19 cellular contexts compared by ENCODE assay signal in genomic region chr9:135230817-135231520, GRCh38.
DNase-seq lines count a peak whose midpoint lies in the region; ATAC-seq and TF ChIP-seq lines count a peak whose summit lies in the region.
"Had no signal": no experiment of that assay in that cellular context is flagged by ENCODE, and none has a peak within 500 bp of the region (broad histone marks: within the 10 kb centered on the region; RNA-seq: fewer than 3 reads in every experiment).

No MANE protein-coding gene starts in this region.

- no peaks in the 10 kb centered on the region for H3K4me1 ChIP-seq in left ventricle myocardium inferior
- no peaks in the 10 kb centered on the region for H3K4me1 ChIP-seq in right cardiac atrium (ENCODE audit: control insufficient read depth, insufficient read depth, low read length)
- no peaks in the 10 kb centered on the region for H3K4me1 ChIP-seq in osteoblast (ENCODE audit: insufficient read depth, low read length)
- no peaks in the 10 kb centered on the region for H3K4me1 ChIP-seq in aorta (ENCODE audit: control insufficient read depth in 1 of 2, insufficient read depth in 2 of 2, low read length in 2 of 2)
- H3K4me1 ChIP-seq: SJSA1 had no signal

- H4K20me1 ChIP-seq in osteoblast (ENCODE audit: insufficient read depth, low read length) = no peaks in the 10 kb centered on the region
- H4K20me1 ChIP-seq: BLaER1 had no signal

- H3K9me3 ChIP-seq in left ventricle myocardium inferior (replicated peaks) (peaks cover 17% of the 10 kb centered on the region), right cardiac atrium (ENCODE audit: control insufficient read depth, low read length) (no peaks in the 10 kb centered on the region), osteoblast (ENCODE audit: low read depth, low read length) (no peaks in the 10 kb centered on the region), aorta (ENCODE audit: control insufficient read depth, low read length) (no peaks in the 10 kb centered on the region)
- H3K9me3 ChIP-seq: SJSA1 had no signal

- ATAC-seq in right cardiac atrium = no peak
- ATAC-seq in aorta (ENCODE audit: low FRiP score) = no peak

- H2AFZ ChIP-seq in osteoblast (ENCODE audit: low read length) = no peak overlapping the region

- H3K27me3 ChIP-seq in left ventricle myocardium inferior (ENCODE audit: low read depth) = peaks cover 78% of the 10 kb centered on the region
- H3K27me3 ChIP-seq in right cardiac atrium (ENCODE audit: control insufficient read depth, insufficient read depth) = no peaks in the 10 kb centered on the region
- H3K27me3 ChIP-seq in osteoblast (ENCODE audit: insufficient read depth, low read length) = no peaks in the 10 kb centered on the region
- no peaks in the 10 kb centered on the region for H3K27me3 ChIP-seq in aorta (ENCODE audit: control insufficient read depth in 1 of 2, insufficient read depth in 2 of 2, low read length in 1 of 2)
- H3K27me3 ChIP-seq: BLaER1, SJSA1 had no signal

- no peak overlapping the region for H3K4me2 ChIP-seq in osteoblast (ENCODE audit: insufficient read depth, low read length)

- H3K4me1 Mint-ChIP-seq in chondrocyte (ENCODE audit: low read depth) = no peaks in the 10 kb centered on the region
- H3K4me1 Mint-ChIP-seq: CD4-positive, alpha-beta memory T cell had no signal

- no peak overlapping the region for H3K4me3 Mint-ChIP-seq in chondrocyte (ENCODE audit: unreplicated experiment)

- H3K4me3 ChIP-seq in left ventricle myocardium inferior (no peak overlapping the region), right cardiac atrium (ENCODE audit: low read length) (no peak overlapping the region), osteoblast (ENCODE audit: insufficient read depth, low read length) (no peak overlapping the region), aorta (ENCODE audit: low read length in 2 of 2) (no peak overlapping the region)
- H3K4me3 ChIP-seq: BLaER1, SJSA1 had no signal

- H3K27ac Mint-ChIP-seq in chondrocyte (ENCODE audit: unreplicated experiment) = no peak overlapping the region
- H3K27ac Mint-ChIP-seq: CD4-positive, alpha-beta memory T cell had no signal

- H3K36me3 ChIP-seq in left ventricle myocardium inferior (no peaks in the 10 kb centered on the region), osteoblast (ENCODE audit: insufficient read depth, low read length) (no peaks in the 10 kb centered on the region), aorta (ENCODE audit: control insufficient read depth in 1 of 2, insufficient read depth in 2 of 2, low read length in 1 of 2) (no peaks in the 10 kb centered on the region)
- H3K36me3 ChIP-seq: BLaER1, SJSA1 had no signal

- TF ChIP-seq CTCF in left ventricle myocardium inferior (IDR thresholded peaks at IDR 0.05; ENCODE audit: borderline replicate concordance) (no peak), chondrocyte (IDR thresholded peaks at IDR 0.05) (no peak), osteoblast (IDR thresholded peaks at IDR 0.05; ENCODE audit: extremely low read depth, low read depth, low read length) (no peak)

- H3K36me3 Mint-ChIP-seq in chondrocyte (ENCODE audit: low read depth) = peaks cover 3% of the 10 kb centered on the region
- H3K36me3 Mint-ChIP-seq: CD4-positive, alpha-beta memory T cell had no signal

- DNase-seq in left ventricle myocardium inferior (peak; percentile 2), right cardiac atrium (no peak), chondrocyte (ENCODE audit: low spot score) (peak; percentile 70), osteoblast (ENCODE audit: insufficient read length, low spot score, missing footprints) (peak; percentile 53), aorta (peak; percentile 6 to 64), NCI-H2081 (lab: John Stamatoyannopoulos, UW) (no peak), NCI-H510A (lab: John Stamatoyannopoulos, UW) (no peak), HuH-7.5 (ENCODE audit: low spot score) (no peak)
- DNase-seq: CD4-positive, alpha-beta memory T cell; DMS153; GF-D8; KG1; NCI-H1105 treated with DMSO at 0.1 percent for 48 hours; NCI-H1694; NCI-H2227 treated with DMSO at 0.1 percent for 48 hours; NCI-H524; NCI-H82 had no signal

- intact Hi-C loops in left ventricle myocardium inferior (cut with micrococcal nuclease) = no loop called here
- intact Hi-C loops in right cardiac atrium (cut with DNase I) = no loop called here
- intact Hi-C loops in aorta (cut with DNase I) = no loop called here

- 63% methylated on average over 10 of the region's 10 CpGs for WGBS in right cardiac atrium
- WGBS in aorta, 2 donors = 23 to 40% methylated on average over 10 of the region's 10 CpGs

- no peaks in the 10 kb centered on the region for H3K79me2 ChIP-seq in osteoblast (ENCODE audit: insufficient read depth, low read length)

- H3K27me3 Mint-ChIP-seq in chondrocyte (ENCODE audit: low read depth) = peaks cover 46% of the 10 kb centered on the region

- no peak overlapping the region for H3K27ac ChIP-seq in left ventricle myocardium inferior (replicated peaks)
- H3K27ac ChIP-seq in right cardiac atrium (ENCODE audit: low read length) = no peak overlapping the region
- no peak overlapping the region for H3K27ac ChIP-seq in osteoblast (ENCODE audit: low read depth, low read length)
- H3K27ac ChIP-seq in aorta (ENCODE audit: low read depth in 1 of 2, low read length in 2 of 2) = no peak overlapping the region
- H3K27ac ChIP-seq: BLaER1, SJSA1 had no signal

- peaks cover 15% of the 10 kb centered on the region for H3K9me3 Mint-ChIP-seq in chondrocyte (ENCODE audit: low read depth)

Comparison
In these comparisons a context has a peak if more than half of its experiments do, and no peak if none do; other contexts are left out.
1. DNase-seq: peak in left ventricle myocardium inferior (single experiment), chondrocyte (single experiment), osteoblast (single experiment) and aorta (2 of 2); none in right cardiac atrium (0 of 3), NCI-H2081 (0 of 2), NCI-H510A (single experiment) and HuH-7.5 (single experiment).